1 cellular context compared by ENCODE assay signal in the genomic region with DNA sequence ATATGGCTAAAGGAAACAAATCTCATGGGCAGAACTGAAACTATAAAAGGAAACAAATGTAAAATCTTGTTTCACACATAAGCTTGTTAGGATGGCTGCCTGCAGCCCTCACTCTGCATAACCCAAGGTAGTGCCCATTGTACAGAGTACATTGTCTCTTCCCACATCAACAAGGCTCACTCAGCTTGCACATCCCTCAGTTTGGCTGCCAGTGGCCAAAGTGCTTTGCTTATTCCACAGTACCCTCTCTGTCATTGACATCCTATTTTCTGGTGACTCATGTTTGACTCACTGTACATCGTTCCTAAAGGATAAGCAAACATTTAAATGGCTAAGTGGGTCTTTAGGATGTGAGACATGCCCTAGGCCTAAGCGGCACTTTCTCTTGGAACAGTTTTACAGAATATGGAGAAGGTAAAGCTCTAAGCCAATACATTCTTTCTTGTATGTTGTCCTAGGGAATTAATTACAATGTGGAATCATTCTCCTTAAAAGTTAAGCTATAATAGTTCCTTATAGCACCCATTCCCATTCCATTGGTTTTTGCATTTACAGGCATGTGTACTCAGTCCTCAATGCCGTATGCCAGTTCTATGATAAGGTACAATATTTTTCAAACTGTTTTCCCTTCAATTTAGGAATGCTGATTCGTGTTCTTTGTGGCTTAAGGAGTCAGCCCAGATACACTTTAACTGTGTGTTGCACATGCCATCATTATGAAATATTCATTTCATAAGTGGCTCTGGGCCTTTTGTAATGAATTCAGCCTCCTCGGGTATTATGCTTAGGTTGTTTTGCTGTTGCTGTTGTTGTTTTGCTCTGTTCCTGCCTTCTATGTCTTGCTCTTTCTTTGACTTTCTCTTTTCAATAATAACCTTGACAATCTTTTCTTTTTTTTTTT.
A peak's percentile ranks its signal among the peaks of the same experiment; 100 is the strongest.
TF ChIP-seq lines count a peak whose summit lies in the region.

No MANE protein-coding gene starts in this region.

TF ChIP-seq in SK-N-SH, 30 proteins besides CTCF, POLR2A, EP300 and RAD21 (continued from another document):
- TF ChIP-seq, protein P1, sequence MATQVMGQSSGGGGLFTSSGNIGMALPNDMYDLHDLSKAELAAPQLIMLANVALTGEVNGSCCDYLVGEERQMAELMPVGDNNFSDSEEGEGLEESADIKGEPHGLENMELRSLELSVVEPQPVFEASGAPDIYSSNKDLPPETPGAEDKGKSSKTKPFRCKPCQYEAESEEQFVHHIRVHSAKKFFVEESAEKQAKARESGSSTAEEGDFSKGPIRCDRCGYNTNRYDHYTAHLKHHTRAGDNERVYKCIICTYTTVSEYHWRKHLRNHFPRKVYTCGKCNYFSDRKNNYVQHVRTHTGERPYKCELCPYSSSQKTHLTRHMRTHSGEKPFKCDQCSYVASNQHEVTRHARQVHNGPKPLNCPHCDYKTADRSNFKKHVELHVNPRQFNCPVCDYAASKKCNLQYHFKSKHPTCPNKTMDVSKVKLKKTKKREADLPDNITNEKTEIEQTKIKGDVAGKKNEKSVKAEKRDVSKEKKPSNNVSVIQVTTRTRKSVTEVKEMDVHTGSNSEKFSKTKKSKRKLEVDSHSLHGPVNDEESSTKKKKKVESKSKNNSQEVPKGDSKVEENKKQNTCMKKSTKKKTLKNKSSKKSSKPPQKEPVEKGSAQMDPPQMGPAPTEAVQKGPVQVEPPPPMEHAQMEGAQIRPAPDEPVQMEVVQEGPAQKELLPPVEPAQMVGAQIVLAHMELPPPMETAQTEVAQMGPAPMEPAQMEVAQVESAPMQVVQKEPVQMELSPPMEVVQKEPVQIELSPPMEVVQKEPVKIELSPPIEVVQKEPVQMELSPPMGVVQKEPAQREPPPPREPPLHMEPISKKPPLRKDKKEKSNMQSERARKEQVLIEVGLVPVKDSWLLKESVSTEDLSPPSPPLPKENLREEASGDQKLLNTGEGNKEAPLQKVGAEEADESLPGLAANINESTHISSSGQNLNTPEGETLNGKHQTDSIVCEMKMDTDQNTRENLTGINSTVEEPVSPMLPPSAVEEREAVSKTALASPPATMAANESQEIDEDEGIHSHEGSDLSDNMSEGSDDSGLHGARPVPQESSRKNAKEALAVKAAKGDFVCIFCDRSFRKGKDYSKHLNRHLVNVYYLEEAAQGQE (IDR thresholded peaks at IDR 0.05; ENCODE audit: low read depth, low read length): no peak
- TF ChIP-seq, protein P2, sequence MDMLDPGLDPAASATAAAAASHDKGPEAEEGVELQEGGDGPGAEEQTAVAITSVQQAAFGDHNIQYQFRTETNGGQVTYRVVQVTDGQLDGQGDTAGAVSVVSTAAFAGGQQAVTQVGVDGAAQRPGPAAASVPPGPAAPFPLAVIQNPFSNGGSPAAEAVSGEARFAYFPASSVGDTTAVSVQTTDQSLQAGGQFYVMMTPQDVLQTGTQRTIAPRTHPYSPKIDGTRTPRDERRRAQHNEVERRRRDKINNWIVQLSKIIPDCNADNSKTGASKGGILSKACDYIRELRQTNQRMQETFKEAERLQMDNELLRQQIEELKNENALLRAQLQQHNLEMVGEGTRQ (IDR thresholded peaks at IDR 0.05; ENCODE audit: borderline replicate concordance, low read depth, low read length): no peak
- TF ChIP-seq RXRA (IDR thresholded peaks at IDR 0.05; ENCODE audit: borderline replicate concordance, low read depth): no peak
- no peak for TF ChIP-seq MEF2A (IDR thresholded peaks at IDR 0.05; ENCODE audit: borderline replicate concordance, low read depth)
- TF ChIP-seq RCOR1 (IDR thresholded peaks at IDR 0.05; ENCODE audit: low read length): no peak
- TF ChIP-seq SMC3 (IDR thresholded peaks at IDR 0.05; ENCODE audit: low read depth, low read length): no peak
- TF ChIP-seq NFIC (IDR thresholded peaks at IDR 0.05; ENCODE audit: borderline replicate concordance): no peak
- no peak for TF ChIP-seq YY1 (IDR thresholded peaks at IDR 0.05; ENCODE audit: low read depth)
- no peak for TF ChIP-seq GATA2 (CRISPR knock-in tag; IDR thresholded peaks at IDR 0.05)
- no peak for TF ChIP-seq NRF1 (IDR thresholded peaks at IDR 0.05; ENCODE audit: low read depth, low read length)
- TF ChIP-seq RFX5 (IDR thresholded peaks at IDR 0.05; ENCODE audit: low read length): no peak
- no peak for TF ChIP-seq GABPA (IDR thresholded peaks at IDR 0.05; ENCODE audit: low read depth)
- TF ChIP-seq TCF12 (IDR thresholded peaks at IDR 0.05): peak; percentile 70
- TF ChIP-seq ELF1 (IDR thresholded peaks at IDR 0.05): no peak
- no peak for TF ChIP-seq FOXJ3 (CRISPR knock-in tag; IDR thresholded peaks at IDR 0.05)
- TF ChIP-seq POLR2AphosphoS5 (IDR thresholded peaks at IDR 0.05; ENCODE audit: low read depth, low read length): peak; percentile 23; the same call in 1 of the 2 replicates
- TF ChIP-seq JUND (IDR thresholded peaks at IDR 0.05): peak; percentile 87
- TF ChIP-seq, protein P3, sequence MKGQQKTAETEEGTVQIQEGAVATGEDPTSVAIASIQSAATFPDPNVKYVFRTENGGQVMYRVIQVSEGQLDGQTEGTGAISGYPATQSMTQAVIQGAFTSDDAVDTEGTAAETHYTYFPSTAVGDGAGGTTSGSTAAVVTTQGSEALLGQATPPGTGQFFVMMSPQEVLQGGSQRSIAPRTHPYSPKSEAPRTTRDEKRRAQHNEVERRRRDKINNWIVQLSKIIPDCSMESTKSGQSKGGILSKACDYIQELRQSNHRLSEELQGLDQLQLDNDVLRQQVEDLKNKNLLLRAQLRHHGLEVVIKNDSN (IDR thresholded peaks at IDR 0.05; ENCODE audit: borderline replicate concordance, low read depth): no peak
